Comparison of ENCODE assay signal across 1 cellular context in genomic region chr16:47448830-47449575, GRCh38.
TF ChIP-seq lines count a peak whose summit lies in the region.

No MANE protein-coding gene starts in this region.

TF ChIP-seq in K562, 482 proteins besides CTCF, POLR2A, EP300 and RAD21 (continued from another document and continues in another):
- TF ChIP-seq TRIM24 (IDR thresholded peaks at IDR 0.05) (peak in 1 of 2 experiments; percentile 41; a peak in 1 of 4 replicates), OTX1 (CRISPR knock-in tag; IDR thresholded peaks at IDR 0.05) (no peak), CBFA2T3 (IDR thresholded peaks at IDR 0.05) (peak; percentile 94), NCOR1 (IDR thresholded peaks at IDR 0.05) (peak; percentile 85), ZZZ3 (IDR thresholded peaks at IDR 0.05) (no peak), BRD9 (IDR thresholded peaks at IDR 0.05; ENCODE audit: low read depth, partially characterized antibody) (no peak), TAL1 (IDR thresholded peaks at IDR 0.05) (peak; percentile 84), BCL6 (CRISPR knock-in tag; IDR thresholded peaks at IDR 0.05) (no peak), HNRNPL (IDR thresholded peaks at IDR 0.05; ENCODE audit: low read depth, low read length) (no peak), HDGF (IDR thresholded peaks at IDR 0.05) (no peak), NEUROD1 (IDR thresholded peaks at IDR 0.05; ENCODE audit: borderline replicate concordance, low read depth, low read length, partially characterized antibody) (no peak), REST (CRISPR knock-in tag; IDR thresholded peaks at IDR 0.05; ENCODE audit: low read depth) (no peak), HEY1 (CRISPR knock-in tag; IDR thresholded peaks at IDR 0.05; ENCODE audit: borderline replicate concordance) (no peak), ZNF41 (CRISPR knock-in tag; conservative IDR thresholded peaks at IDR 0.05) (no peak), TOE1 (IDR thresholded peaks at IDR 0.05; ENCODE audit: borderline replicate concordance) (no peak), TOE1 (CRISPR knock-in tag; IDR thresholded peaks at IDR 0.05; ENCODE audit: borderline replicate concordance, low read depth) (no peak), HMG20A (CRISPR knock-in tag; conservative IDR thresholded peaks at IDR 0.05) (no peak), MEIS2 (IDR thresholded peaks at IDR 0.05; ENCODE audit: partially characterized antibody) (no peak), SNRNP70 (optimal IDR thresholded peaks at IDR 0.05; ENCODE audit: low read depth, low read length) (no peak), TBL1XR1 (IDR thresholded peaks at IDR 0.05; ENCODE audit: low read length in 2 of 2) (peak in 1 of 2 experiments; percentile 18; a peak in 1 of 4 replicates), KDM1A (IDR thresholded peaks at IDR 0.05) (peak; percentile 71 to 73), BDP1 (IDR thresholded peaks at IDR 0.05; ENCODE audit: insufficient read depth, insufficient read length) (no peak), IFI16 (CRISPR knock-in tag; IDR thresholded peaks at IDR 0.05) (no peak), HCFC1 (IDR thresholded peaks at IDR 0.05; ENCODE audit: low read depth, low read length) (no peak), CEBPG (CRISPR knock-in tag; IDR thresholded peaks at IDR 0.05) (no peak), CEBPG (tag; conservative IDR thresholded peaks at IDR 0.05 in 1 of 2, IDR thresholded peaks at IDR 0.05 in 1 of 2) (no peak), ZNF445 (CRISPR knock-in tag; IDR thresholded peaks at IDR 0.05; ENCODE audit: low read depth) (no peak), SMAD3 (CRISPR knock-in tag; conservative IDR thresholded peaks at IDR 0.05) (no peak), ASH1L (IDR thresholded peaks at IDR 0.05; ENCODE audit: borderline replicate concordance, low read depth, partially characterized antibody) (no peak), ZNF639 (CRISPR knock-in tag; conservative IDR thresholded peaks at IDR 0.05 in 1 of 2, IDR thresholded peaks at IDR 0.05 in 1 of 2) (no peak), SOX6 (IDR thresholded peaks at IDR 0.05) (peak; percentile 35; the same call in 1 of the 2 replicates), ZNF77 (CRISPR knock-in tag; IDR thresholded peaks at IDR 0.05) (no peak), CBX5 (IDR thresholded peaks at IDR 0.05; ENCODE audit: borderline replicate concordance, low read depth) (no peak), HOMEZ (CRISPR knock-in tag; IDR thresholded peaks at IDR 0.05) (no peak), ZC3H11A (IDR thresholded peaks at IDR 0.05; ENCODE audit: low read depth, low read length) (no peak), ZNF143 (CRISPR knock-in tag; IDR thresholded peaks at IDR 0.05) (no peak), MTA2 (IDR thresholded peaks at IDR 0.05; ENCODE audit: low read depth) (peak; percentile 58), TEAD2 (tag; IDR thresholded peaks at IDR 0.05) (no peak), NFIC (IDR thresholded peaks at IDR 0.05) (peak; percentile 54), CBX8 (IDR thresholded peaks at IDR 0.05; ENCODE audit: borderline replicate concordance, extremely low read depth, low read depth, low read length, poor library complexity, severe bottlenecking) (no peak), PTBP1 (IDR thresholded peaks at IDR 0.05; ENCODE audit: low read depth, low read length) (no peak), FOXA1 (IDR thresholded peaks at IDR 0.05; ENCODE audit: borderline replicate concordance) (no peak), ZNF695 (CRISPR knock-in tag; IDR thresholded peaks at IDR 0.05) (no peak), NR2F6 (CRISPR knock-in tag; IDR thresholded peaks at IDR 0.05) (no peak), NFE2L1 (tag; IDR thresholded peaks at IDR 0.05; ENCODE audit: borderline replicate concordance, low read depth) (no peak), POLR2G (IDR thresholded peaks at IDR 0.05; ENCODE audit: low read depth, low read length) (no peak), POLR3A (IDR thresholded peaks at IDR 0.05; ENCODE audit: borderline replicate concordance, extremely low read depth, insufficient read depth, insufficient read length) (no peak), SMARCB1 (IDR thresholded peaks at IDR 0.05; ENCODE audit: insufficient read length, low read depth) (no peak), MCM7 (IDR thresholded peaks at IDR 0.05) (no peak), CSDE1 (IDR thresholded peaks at IDR 0.05) (no peak), GABPA (tag; conservative IDR thresholded peaks at IDR 0.05; ENCODE audit: low read depth) (no peak)
- TF ChIP-seq, protein P1, sequence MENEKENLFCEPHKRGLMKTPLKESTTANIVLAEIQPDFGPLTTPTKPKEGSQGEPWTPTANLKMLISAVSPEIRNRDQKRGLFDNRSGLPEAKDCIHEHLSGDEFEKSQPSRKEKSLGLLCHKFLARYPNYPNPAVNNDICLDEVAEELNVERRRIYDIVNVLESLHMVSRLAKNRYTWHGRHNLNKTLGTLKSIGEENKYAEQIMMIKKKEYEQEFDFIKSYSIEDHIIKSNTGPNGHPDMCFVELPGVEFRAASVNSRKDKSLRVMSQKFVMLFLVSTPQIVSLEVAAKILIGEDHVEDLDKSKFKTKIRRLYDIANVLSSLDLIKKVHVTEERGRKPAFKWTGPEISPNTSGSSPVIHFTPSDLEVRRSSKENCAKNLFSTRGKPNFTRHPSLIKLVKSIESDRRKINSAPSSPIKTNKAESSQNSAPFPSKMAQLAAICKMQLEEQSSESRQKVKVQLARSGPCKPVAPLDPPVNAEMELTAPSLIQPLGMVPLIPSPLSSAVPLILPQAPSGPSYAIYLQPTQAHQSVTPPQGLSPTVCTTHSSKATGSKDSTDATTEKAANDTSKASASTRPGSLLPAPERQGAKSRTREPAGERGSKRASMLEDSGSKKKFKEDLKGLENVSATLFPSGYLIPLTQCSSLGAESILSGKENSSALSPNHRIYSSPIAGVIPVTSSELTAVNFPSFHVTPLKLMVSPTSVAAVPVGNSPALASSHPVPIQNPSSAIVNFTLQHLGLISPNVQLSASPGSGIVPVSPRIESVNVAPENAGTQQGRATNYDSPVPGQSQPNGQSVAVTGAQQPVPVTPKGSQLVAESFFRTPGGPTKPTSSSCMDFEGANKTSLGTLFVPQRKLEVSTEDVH (IDR thresholded peaks at IDR 0.05; ENCODE audit: low read depth, partially characterized antibody): no peak
- TF ChIP-seq, protein P2, sequence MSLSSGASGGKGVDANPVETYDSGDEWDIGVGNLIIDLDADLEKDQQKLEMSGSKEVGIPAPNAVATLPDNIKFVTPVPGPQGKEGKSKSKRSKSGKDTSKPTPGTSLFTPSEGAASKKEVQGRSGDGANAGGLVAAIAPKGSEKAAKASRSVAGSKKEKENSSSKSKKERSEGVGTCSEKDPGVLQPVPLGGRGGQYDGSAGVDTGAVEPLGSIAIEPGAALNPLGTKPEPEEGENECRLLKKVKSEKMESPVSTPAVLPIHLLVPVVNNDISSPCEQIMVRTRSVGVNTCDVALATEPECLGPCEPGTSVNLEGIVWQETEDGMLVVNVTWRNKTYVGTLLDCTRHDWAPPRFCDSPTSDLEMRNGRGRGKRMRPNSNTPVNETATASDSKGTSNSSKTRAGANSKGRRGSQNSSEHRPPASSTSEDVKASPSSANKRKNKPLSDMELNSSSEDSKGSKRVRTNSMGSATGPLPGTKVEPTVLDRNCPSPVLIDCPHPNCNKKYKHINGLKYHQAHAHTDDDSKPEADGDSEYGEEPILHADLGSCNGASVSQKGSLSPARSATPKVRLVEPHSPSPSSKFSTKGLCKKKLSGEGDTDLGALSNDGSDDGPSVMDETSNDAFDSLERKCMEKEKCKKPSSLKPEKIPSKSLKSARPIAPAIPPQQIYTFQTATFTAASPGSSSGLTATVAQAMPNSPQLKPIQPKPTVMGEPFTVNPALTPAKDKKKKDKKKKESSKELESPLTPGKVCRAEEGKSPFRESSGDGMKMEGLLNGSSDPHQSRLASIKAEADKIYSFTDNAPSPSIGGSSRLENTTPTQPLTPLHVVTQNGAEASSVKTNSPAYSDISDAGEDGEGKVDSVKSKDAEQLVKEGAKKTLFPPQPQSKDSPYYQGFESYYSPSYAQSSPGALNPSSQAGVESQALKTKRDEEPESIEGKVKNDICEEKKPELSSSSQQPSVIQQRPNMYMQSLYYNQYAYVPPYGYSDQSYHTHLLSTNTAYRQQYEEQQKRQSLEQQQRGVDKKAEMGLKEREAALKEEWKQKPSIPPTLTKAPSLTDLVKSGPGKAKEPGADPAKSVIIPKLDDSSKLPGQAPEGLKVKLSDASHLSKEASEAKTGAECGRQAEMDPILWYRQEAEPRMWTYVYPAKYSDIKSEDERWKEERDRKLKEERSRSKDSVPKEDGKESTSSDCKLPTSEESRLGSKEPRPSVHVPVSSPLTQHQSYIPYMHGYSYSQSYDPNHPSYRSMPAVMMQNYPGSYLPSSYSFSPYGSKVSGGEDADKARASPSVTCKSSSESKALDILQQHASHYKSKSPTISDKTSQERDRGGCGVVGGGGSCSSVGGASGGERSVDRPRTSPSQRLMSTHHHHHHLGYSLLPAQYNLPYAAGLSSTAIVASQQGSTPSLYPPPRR (CRISPR knock-in tag; IDR thresholded peaks at IDR 0.05; ENCODE audit: borderline replicate concordance): no peak
- TF ChIP-seq, protein P3, sequence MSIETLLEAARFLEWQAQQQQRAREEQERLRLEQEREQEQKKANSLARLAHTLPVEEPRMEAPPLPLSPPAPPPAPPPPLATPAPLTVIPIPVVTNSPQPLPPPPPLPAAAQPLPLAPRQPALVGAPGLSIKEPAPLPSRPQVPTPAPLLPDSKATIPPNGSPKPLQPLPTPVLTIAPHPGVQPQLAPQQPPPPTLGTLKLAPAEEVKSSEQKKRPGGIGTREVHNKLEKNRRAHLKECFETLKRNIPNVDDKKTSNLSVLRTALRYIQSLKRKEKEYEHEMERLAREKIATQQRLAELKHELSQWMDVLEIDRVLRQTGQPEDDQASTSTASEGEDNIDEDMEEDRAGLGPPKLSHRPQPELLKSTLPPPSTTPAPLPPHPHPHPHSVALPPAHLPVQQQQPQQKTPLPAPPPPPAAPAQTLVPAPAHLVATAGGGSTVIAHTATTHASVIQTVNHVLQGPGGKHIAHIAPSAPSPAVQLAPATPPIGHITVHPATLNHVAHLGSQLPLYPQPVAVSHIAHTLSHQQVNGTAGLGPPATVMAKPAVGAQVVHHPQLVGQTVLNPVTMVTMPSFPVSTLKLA (conservative IDR thresholded peaks at IDR 0.05): no peak
- TF ChIP-seq, protein P4, sequence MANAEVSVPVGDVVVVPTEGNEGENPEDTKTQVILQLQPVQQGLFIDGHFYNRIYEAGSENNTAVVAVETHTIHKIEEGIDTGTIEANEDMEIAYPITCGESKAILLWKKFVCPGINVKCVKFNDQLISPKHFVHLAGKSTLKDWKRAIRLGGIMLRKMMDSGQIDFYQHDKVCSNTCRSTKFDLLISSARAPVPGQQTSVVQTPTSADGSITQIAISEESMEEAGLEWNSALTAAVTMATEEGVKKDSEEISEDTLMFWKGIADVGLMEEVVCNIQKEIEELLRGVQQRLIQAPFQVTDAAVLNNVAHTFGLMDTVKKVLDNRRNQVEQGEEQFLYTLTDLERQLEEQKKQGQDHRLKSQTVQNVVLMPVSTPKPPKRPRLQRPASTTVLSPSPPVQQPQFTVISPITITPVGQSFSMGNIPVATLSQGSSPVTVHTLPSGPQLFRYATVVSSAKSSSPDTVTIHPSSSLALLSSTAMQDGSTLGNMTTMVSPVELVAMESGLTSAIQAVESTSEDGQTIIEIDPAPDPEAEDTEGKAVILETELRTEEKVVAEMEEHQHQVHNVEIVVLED (CRISPR knock-in tag; IDR thresholded peaks at IDR 0.05): no peak
- TF ChIP-seq, protein P5, sequence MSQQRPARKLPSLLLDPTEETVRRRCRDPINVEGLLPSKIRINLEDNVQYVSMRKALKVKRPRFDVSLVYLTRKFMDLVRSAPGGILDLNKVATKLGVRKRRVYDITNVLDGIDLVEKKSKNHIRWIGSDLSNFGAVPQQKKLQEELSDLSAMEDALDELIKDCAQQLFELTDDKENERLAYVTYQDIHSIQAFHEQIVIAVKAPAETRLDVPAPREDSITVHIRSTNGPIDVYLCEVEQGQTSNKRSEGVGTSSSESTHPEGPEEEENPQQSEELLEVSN (IDR thresholded peaks at IDR 0.05; ENCODE audit: borderline replicate concordance in 1 of 2, extremely low read depth in 1 of 2, insufficient read depth in 1 of 2, insufficient read length in 1 of 2, low read depth in 1 of 2, low read length in 1 of 2, poor library complexity in 1 of 2, severe bottlenecking in 1 of 2): no peak
